In the genomic region with DNA sequence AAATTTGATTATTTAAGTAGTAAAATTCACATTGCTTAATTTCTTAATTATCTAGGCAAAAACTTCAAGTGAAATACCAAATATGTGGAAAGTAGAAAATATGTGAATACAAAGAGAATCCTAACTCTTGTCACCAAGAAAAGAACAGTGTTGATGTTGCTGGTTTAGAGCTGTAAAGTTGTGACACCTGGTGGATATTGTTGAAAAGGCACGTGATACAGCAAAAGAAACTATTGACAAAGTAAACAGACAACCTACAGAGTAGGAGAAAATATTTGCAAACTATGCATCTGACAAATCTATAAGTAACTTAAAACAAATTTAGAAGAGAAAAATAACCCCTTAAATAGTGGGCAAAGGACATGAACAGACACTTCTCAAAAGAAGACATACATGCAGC, we compare ENCODE assay signal across 8 cellular contexts. TPM values are rescaled to one million over a fixed set of nuclear protein-coding genes. Genes with fewer than 3 reads are reported as not detected.
DNase-seq lines count a peak whose midpoint lies in the region; ATAC-seq and TF ChIP-seq lines count a peak whose summit lies in the region.

No MANE protein-coding gene starts in this region.

- no peak overlapping the region for H3K27ac ChIP-seq in caudate nucleus (ENCODE audit: low read depth, low read length)

- peak; percentile 66 for TF ChIP-seq CTCF in HFFc6 (IDR thresholded peaks at IDR 0.05)

- peak; percentile 88 for ATAC-seq in GM18502 (IDR thresholded peaks at IDR 0.05; ENCODE audit: poor library complexity, unreplicated experiment)

- H3K9me3 Mint-ChIP-seq in HFFc6 = no peaks in the 10 kb centered on the region

- no peak for TF ChIP-seq POLR2A in erythroblast (IDR thresholded peaks at IDR 0.05; ENCODE audit: low read length)

- H3K36me3 Mint-ChIP-seq in HFFc6 (ENCODE audit: low read depth) = no peaks in the 10 kb centered on the region

- H3K27me3 Mint-ChIP-seq in HFFc6 (ENCODE audit: insufficient read depth) = no peaks in the 10 kb centered on the region

- DNase-seq in HFFc6 (no peak), NCI-H2227 treated with DMSO at 0.1 percent for 48 hours (lab: John Stamatoyannopoulos, UW) (peak; percentile 27), erythroblast (lab: John Stamatoyannopoulos, UW) (peak; percentile 11 to 38), DMS153 treated with DMSO at 0.1 percent for 48 hours (lab: John Stamatoyannopoulos, UW; ENCODE audit: unreplicated experiment) (no peak), caudate nucleus (lab: John Stamatoyannopoulos, UW) (no peak)
- no peak for DNase-seq in effector CD8-positive, alpha-beta T cell (lab: John Stamatoyannopoulos, UW)
- no peak for DNase-seq in activated T-cell treated with anti-CD3 and anti-CD28 coated beads, Interleukin-2, amount 50 U/mL, for 1 hour

- H3K4me1 Mint-ChIP-seq in HFFc6 (ENCODE audit: low read depth) = peaks cover 15% of the 10 kb centered on the region

- no peak overlapping the region for H3K27ac Mint-ChIP-seq in HFFc6

- no peak overlapping the region for H3K4me3 Mint-ChIP-seq in HFFc6

RNA-seq across cellular contexts. Expression of a gene that starts 25.6 kb away (rescaled TPM):
- 10 to 100 TPM; 57.8 to 67.7 (median 63.8) TPM for total RNA-seq in HFFc6 (2021; fragmentation: NEBNext Ultra II Directional; extraction: Animal tissue kit (Norgen Biotek cat#: 25700))

Comparison
In these comparisons a context has a peak if more than half of its experiments do, and no peak if none do; other contexts are left out.
1. DNase-seq: peak in NCI-H2227 treated with DMSO at 0.1 percent for 48 hours (single experiment) and erythroblast (2 of 2); none in HFFc6 (single experiment), DMS153 treated with DMSO at 0.1 percent for 48 hours (single experiment), effector CD8-positive, alpha-beta T cell (single experiment), activated T-cell treated with anti-CD3 and anti-CD28 coated beads, Interleukin-2, amount 50 U/mL, for 1 hour (single experiment) and caudate nucleus (0 of 61).